8 cellular contexts compared by ENCODE assay signal in the genomic region with DNA sequence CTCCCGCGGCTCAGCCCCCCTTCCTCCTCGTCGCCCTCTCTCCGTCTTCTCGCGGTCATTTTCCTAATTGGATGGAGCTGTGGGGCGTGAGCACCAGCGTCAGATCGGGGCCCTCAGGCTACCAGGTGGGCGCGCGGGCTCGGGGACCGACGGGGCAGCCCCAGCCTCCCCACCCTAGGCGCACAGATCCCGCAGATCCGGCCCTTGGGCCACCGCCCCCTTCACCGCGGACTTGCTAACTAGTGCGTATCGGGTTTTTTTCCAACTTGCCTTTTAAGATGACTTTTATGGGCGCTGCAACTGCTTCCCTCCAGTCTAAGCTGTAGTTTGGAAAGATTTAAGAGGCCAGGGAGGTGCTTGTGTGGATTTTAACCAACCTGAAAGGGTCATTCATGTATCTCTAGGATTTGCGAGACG. TPM values are rescaled to one million over a fixed set of nuclear protein-coding genes. Genes with fewer than 3 reads are reported as not detected.
DNase-seq lines count a peak whose midpoint lies in the region; ATAC-seq, FAIRE-seq and TF ChIP-seq lines count a peak whose summit lies in the region.

No MANE protein-coding gene starts in this region.

- POLR2A ChIA-PET in HepG2 (lab: Yijun Ruan, JAX): interaction anchor here (1.2 to 5.4 kb wide), 8 partner anchors 15 to 322 kb away, joined by 3 to 41 read pairs (median 12); a partner anchor contains a TSS

- H3K4me1 ChIP-seq in HepG2 (ENCODE audit: insufficient read depth, low read length): peaks cover 81% of the 10 kb centered on the region

- no peak for TF ChIP-seq RAD21 in HepG2 (CRISPR knock-in tag; IDR thresholded peaks at IDR 0.05)

- H3K9me3 ChIP-seq in HepG2 (ENCODE audit: low read length): no peaks in the 10 kb centered on the region

- H3K4me3 ChIP-seq in choroid plexus epithelial cell (ENCODE audit: low read depth, low read length) (peak overlapping the region; percentile 71), HepG2 (replicated peaks in 1 of 3; ENCODE audit: insufficient read depth in 1 of 3, low read depth in 2 of 3, low read length in 3 of 3) (peak overlapping the region; percentile 71 to 86 (median 78))

- in situ Hi-C loops in HepG2 (cut with HindIII; ENCODE audit: extremely low pct_ligation_motif_present, low pct_unique_long_range_greater_than_20kb): loop anchor here (5.0 kb wide), 1 partner anchor 50 kb away; no protein-coding TSS in a partner anchor

- WGBS in HepG2 (ENCODE audit: low lambda C conversion rate): 2% methylated on average over 12 of the region's 27 CpGs

- peaks cover 52% of the 10 kb centered on the region for H3K79me2 ChIP-seq in HepG2 (ENCODE audit: insufficient read depth, low read length)

- no peak for TF ChIP-seq EP300 in HepG2 (IDR thresholded peaks at IDR 0.05; ENCODE audit: low read depth in 2 of 2, low read length in 2 of 2)
- TF ChIP-seq EP300 in HepG2 (CRISPR knock-in tag; IDR thresholded peaks at IDR 0.05; ENCODE audit: borderline replicate concordance): no peak

- CTCF ChIA-PET in HepG2 (lab: Yijun Ruan, JAX; ENCODE audit: low intra/inter-chr PET ratio, low total read pairs): no interaction called here

- no peaks in the 10 kb centered on the region; the same call in 1 of the 2 replicates for H4K20me1 ChIP-seq in HepG2 (ENCODE audit: insufficient read depth, low read length)

- BruUV-seq in HepG2 (replicated peaks; lab: Mats Ljungman, UMichigan): no TSS peak

- peak overlapping the region; percentile 88 for H3K9ac ChIP-seq in HepG2 (ENCODE audit: insufficient read depth, low read depth, low read length)

- peak overlapping the region; percentile 97 for H3K27ac ChIP-seq in HepG2 (ENCODE audit: extremely low read length, insufficient read depth, low read length)

- no peaks in the 10 kb centered on the region; a peak in 1 of 5 replicates for H3K27me3 ChIP-seq in HepG2 (ENCODE audit: control insufficient read depth in 1 of 2, insufficient read depth in 2 of 2, low read length in 2 of 2)

- no peak overlapping the region for H2AFZ ChIP-seq in HepG2 (ENCODE audit: low read length)

- peak overlapping the region; percentile 85 for H3K4me2 ChIP-seq in HepG2 (ENCODE audit: low read depth, low read length)

- FAIRE-seq in HepG2 (lab: Jason Lieb, UNC): no peak

- no peaks in the 10 kb centered on the region; a peak in 1 of 5 replicates for H3K36me3 ChIP-seq in HepG2 (replicated peaks in 1 of 2; ENCODE audit: control insufficient read depth in 1 of 2, insufficient read depth in 2 of 2, low read length in 2 of 2)

- peak; percentile 22 for ATAC-seq in HG03108 (IDR thresholded peaks at IDR 0.05; ENCODE audit: unreplicated experiment)
- peak; percentile 18 for ATAC-seq in HepG2
- peak; percentile 68 for ATAC-seq in stimulated activated naive CD8-positive, alpha-beta T cell treated with anti-CD3 and anti-CD28 coated beads, Interleukin-15, Interleukin-2, amounts not matched to agents 100 U/mL and 50 U/mL, for 24 hours
- ATAC-seq in GM19467 (IDR thresholded peaks at IDR 0.05; ENCODE audit: unreplicated experiment): no peak

- intact Hi-C loops in HepG2 (cut with micrococcal nuclease; ENCODE audit: unreplicated experiment): loop anchor here (5.0 kb wide), 1 partner anchor 35 kb away; no protein-coding TSS in a partner anchor

- no peak for TF ChIP-seq CTCF in choroid plexus epithelial cell (conservative IDR thresholded peaks at IDR 0.05; ENCODE audit: low read depth, low read length)
- TF ChIP-seq CTCF in HepG2 (CRISPR knock-in tag; IDR thresholded peaks at IDR 0.05): no peak

- peak; percentile 47 to 52; a peak in 3 of 4 replicates for TF ChIP-seq POLR2A in HepG2 (IDR thresholded peaks at IDR 0.05; ENCODE audit: insufficient read depth in 1 of 2, low read depth in 2 of 2, low read length in 2 of 2)

- peak; percentile 40 for DNase-seq in NCI-H146 (lab: John Stamatoyannopoulos, UW)
- no peak for DNase-seq in NCI-H146 treated with DMSO at 0.1 percent for 48 hours (lab: John Stamatoyannopoulos, UW; ENCODE audit: unreplicated experiment)
- peak; percentile 13 to 51 for DNase-seq in SW 1271 (lab: John Stamatoyannopoulos, UW)
- peak; percentile 42 for DNase-seq in choroid plexus epithelial cell (ENCODE audit: low read depth)
- no peak for DNase-seq in HepG2 (ENCODE audit: low spot score)
- DNase-seq in stimulated activated naive CD8-positive, alpha-beta T cell treated with anti-CD3 and anti-CD28 coated beads, Interleukin-15, Interleukin-2, amounts not matched to agents 100 U/mL and 50 U/mL, for 24 hours: peak; percentile 73

TF ChIP-seq in HepG2, 621 proteins besides CTCF, POLR2A, EP300 and RAD21 (continues in another document):
- TF ChIP-seq ZNF616 (CRISPR knock-in tag; IDR thresholded peaks at IDR 0.05; ENCODE audit: low read depth) (no peak), PHF5A (CRISPR knock-in tag; IDR thresholded peaks at IDR 0.05; ENCODE audit: low read depth, unreplicated experiment) (no peak), MIER3 (CRISPR knock-in tag; IDR thresholded peaks at IDR 0.05; ENCODE audit: borderline replicate concordance) (no peak), FOXJ3 (CRISPR knock-in tag; IDR thresholded peaks at IDR 0.05; ENCODE audit: borderline replicate concordance) (no peak), ZNF777 (CRISPR knock-in tag; IDR thresholded peaks at IDR 0.05) (no peak), KLF11 (CRISPR knock-in tag; IDR thresholded peaks at IDR 0.05) (no peak), TARDBP (CRISPR knock-in tag; IDR thresholded peaks at IDR 0.05) (no peak), RBM22 (optimal IDR thresholded peaks at IDR 0.05; ENCODE audit: low read length) (peak; percentile 41)
- TF ChIP-seq, protein P1, sequence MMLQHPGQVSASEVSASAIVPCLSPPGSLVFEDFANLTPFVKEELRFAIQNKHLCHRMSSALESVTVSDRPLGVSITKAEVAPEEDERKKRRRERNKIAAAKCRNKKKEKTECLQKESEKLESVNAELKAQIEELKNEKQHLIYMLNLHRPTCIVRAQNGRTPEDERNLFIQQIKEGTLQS (CRISPR knock-in tag; IDR thresholded peaks at IDR 0.05): no peak
- TF ChIP-seq, protein P2, sequence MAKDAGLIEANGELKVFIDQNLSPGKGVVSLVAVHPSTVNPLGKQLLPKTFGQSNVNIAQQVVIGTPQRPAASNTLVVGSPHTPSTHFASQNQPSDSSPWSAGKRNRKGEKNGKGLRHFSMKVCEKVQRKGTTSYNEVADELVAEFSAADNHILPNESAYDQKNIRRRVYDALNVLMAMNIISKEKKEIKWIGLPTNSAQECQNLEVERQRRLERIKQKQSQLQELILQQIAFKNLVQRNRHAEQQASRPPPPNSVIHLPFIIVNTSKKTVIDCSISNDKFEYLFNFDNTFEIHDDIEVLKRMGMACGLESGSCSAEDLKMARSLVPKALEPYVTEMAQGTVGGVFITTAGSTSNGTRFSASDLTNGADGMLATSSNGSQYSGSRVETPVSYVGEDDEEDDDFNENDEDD (CRISPR knock-in tag; IDR thresholded peaks at IDR 0.05; ENCODE audit: borderline replicate concordance): 0 out of 2 replicates have a peak, but pooled peaks have one; percentile 3
- TF ChIP-seq, protein P3, sequence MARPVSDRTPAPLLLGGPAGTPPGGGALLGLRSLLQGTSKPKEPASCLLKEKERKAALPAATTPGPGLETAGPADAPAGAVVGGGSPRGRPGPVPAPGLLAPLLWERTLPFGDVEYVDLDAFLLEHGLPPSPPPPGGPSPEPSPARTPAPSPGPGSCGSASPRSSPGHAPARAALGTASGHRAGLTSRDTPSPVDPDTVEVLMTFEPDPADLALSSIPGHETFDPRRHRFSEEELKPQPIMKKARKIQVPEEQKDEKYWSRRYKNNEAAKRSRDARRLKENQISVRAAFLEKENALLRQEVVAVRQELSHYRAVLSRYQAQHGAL (CRISPR knock-in tag; IDR thresholded peaks at IDR 0.05; ENCODE audit: not compliant biosample characterization): no peak
- TF ChIP-seq, protein P4, sequence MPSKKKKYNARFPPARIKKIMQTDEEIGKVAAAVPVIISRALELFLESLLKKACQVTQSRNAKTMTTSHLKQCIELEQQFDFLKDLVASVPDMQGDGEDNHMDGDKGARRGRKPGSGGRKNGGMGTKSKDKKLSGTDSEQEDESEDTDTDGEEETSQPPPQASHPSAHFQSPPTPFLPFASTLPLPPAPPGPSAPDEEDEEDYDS (CRISPR knock-in tag; IDR thresholded peaks at IDR 0.05): no peak

RNA-seq across cellular contexts. Expression of a gene that starts 1.3 kb away (rescaled TPM):
- total RNA-seq in HepG2 (2016; rRNA removed; fragmentation: Illumina TruSeq; extraction: Trizol): 15.0 and 20.6 TPM in 2 replicates
- total RNA-seq in HepG2 (2016; cell fraction: cytosol; rRNA removed; fragmentation: Illumina TruSeq; extraction: Trizol; ENCODE audit: low read depth): 7.6 and 7.9 TPM in 2 replicates
- 12.0 and 18.4 TPM in 2 replicates for total RNA-seq in HepG2 (2016; cell fraction: insoluble cytoplasmic fraction; rRNA removed; fragmentation: Illumina TruSeq; extraction: Trizol)
- total RNA-seq in HepG2 (2016; cell fraction: membrane; rRNA removed; fragmentation: Illumina TruSeq; extraction: Trizol): 15.9 and 16.0 TPM in 2 replicates
- total RNA-seq in HepG2 (2016; cell fraction: nucleus; rRNA removed; fragmentation: Illumina TruSeq; extraction: Trizol): 9.6 and 12.6 TPM in 2 replicates
- polyA plus RNA-seq in HepG2 (2011; rRNA removed): 4.7 and 5.8 TPM in 2 replicates
- polyA plus RNA-seq in HepG2 (2011; cell fraction: cytosol; rRNA removed): 4.2 and 5.3 TPM in 2 replicates
- 9.8 and 12.1 TPM in 2 replicates for polyA plus RNA-seq in HepG2 (2011; cell fraction: nucleus; rRNA removed)
- polyA plus RNA-seq in HepG2 (2012): 18.0 and 18.4 TPM in 2 replicates
- polyA plus RNA-seq in HepG2 (2016; cell fraction: cytosol; fragmentation: Illumina TruSeq; extraction: Trizol; ENCODE audit: low read depth): 4.1 and 5.2 TPM in 2 replicates
- polyA plus RNA-seq in HepG2 (2016; cell fraction: insoluble cytoplasmic fraction; fragmentation: Illumina TruSeq; extraction: Trizol; ENCODE audit: low read depth): 18.4 and 27.3 TPM in 2 replicates
- 13.8 and 17.5 TPM in 2 replicates for polyA plus RNA-seq in HepG2 (2016; cell fraction: membrane; fragmentation: Illumina TruSeq; extraction: Trizol; ENCODE audit: low read depth)
- 30.8 and 43.0 TPM in 2 replicates for polyA plus RNA-seq in HepG2 (2016; cell fraction: nucleus; fragmentation: Illumina TruSeq; extraction: Trizol; ENCODE audit: insufficient read depth, low read depth)
- polyA minus RNA-seq in HepG2 (2011; rRNA and poly(A)+ RNA removed; ENCODE audit: low replicate concordance): 14.3 and 17.4 TPM in 2 replicates
- 7.8 and 14.2 TPM in 2 replicates for polyA minus RNA-seq in HepG2 (2011; cell fraction: cytosol; rRNA and poly(A)+ RNA removed)
- 5.2 and 7.0 TPM in 2 replicates for polyA minus RNA-seq in HepG2 (2011; cell fraction: nucleus; rRNA and poly(A)+ RNA removed)

Comparison
In these comparisons a context has a peak if more than half of its experiments do, and no peak if none do; other contexts are left out.
1. DNase-seq: peak in NCI-H146 (single experiment), SW 1271 (2 of 2), choroid plexus epithelial cell (single experiment) and stimulated activated naive CD8-positive, alpha-beta T cell treated with anti-CD3 and anti-CD28 coated beads, Interleukin-15, Interleukin-2, amounts not matched to agents 100 U/mL and 50 U/mL, for 24 hours (single experiment); none in NCI-H146 treated with DMSO at 0.1 percent for 48 hours (single experiment) and HepG2 (single experiment).